8 cellular contexts compared by ENCODE assay signal in genomic region chr2:45860136-45861106, GRCh38.
DNase-seq lines count a peak whose midpoint lies in the region; ATAC-seq and TF ChIP-seq lines count a peak whose summit lies in the region.

No MANE protein-coding gene starts in this region.

- no peaks in the 10 kb centered on the region for H3K36me3 Mint-ChIP-seq in CD8-positive, alpha-beta T cell
- H3K36me3 Mint-ChIP-seq in IgD-negative memory B cell, result peaks cover 1% of the 10 kb centered on the region
- peaks cover 3% of the 10 kb centered on the region for H3K36me3 Mint-ChIP-seq in activated naive CD8-positive, alpha-beta T cell

- 25 to 58% methylated on average over 8 of the region's 8 CpGs for WGBS in sigmoid colon, 2 donors

- peaks cover 41% of the 10 kb centered on the region for H3K4me1 Mint-ChIP-seq in CD8-positive, alpha-beta T cell (ENCODE audit: low read depth)
- peaks cover 21 to 31% (median 22%) of the 10 kb centered on the region in 3 donors for H3K4me1 Mint-ChIP-seq in IgD-negative memory B cell
- H3K4me1 Mint-ChIP-seq in activated naive CD8-positive, alpha-beta T cell (ENCODE audit: low read depth), result peaks cover 45% of the 10 kb centered on the region

- peak overlapping the region; percentile 43 for H3K4me3 ChIP-seq in CD8-positive, alpha-beta T cell (ENCODE audit: low read depth, low read length)
- H3K4me3 ChIP-seq in left ventricle myocardium inferior, result peak overlapping the region; percentile 55
- H3K4me3 ChIP-seq in sigmoid colon, result peak overlapping the region; percentile 15 to 37 (median 31)

- CTCF ChIA-PET in CD8-positive, alpha-beta T cell (lab: Charles Lee), result no interaction called here

- peak overlapping the region; percentile 78 for H3K27ac Mint-ChIP-seq in CD8-positive, alpha-beta T cell
- peak overlapping the region; percentile 49 to 59 (median 51) for H3K27ac Mint-ChIP-seq in IgD-negative memory B cell
- H3K27ac Mint-ChIP-seq in activated naive CD8-positive, alpha-beta T cell, result peak overlapping the region; percentile 79

- H3K4me3 Mint-ChIP-seq in CD8-positive, alpha-beta T cell, result peak overlapping the region; percentile 89
- peak overlapping the region; percentile 50 to 92 (median 85) for H3K4me3 Mint-ChIP-seq in IgD-negative memory B cell
- H3K4me3 Mint-ChIP-seq in activated naive CD8-positive, alpha-beta T cell, result peak overlapping the region; percentile 86

- POLR2A ChIA-PET in CD8-positive, alpha-beta T cell (lab: Charles Lee), result no interaction called here

- TF ChIP-seq CTCF in CD8-positive, alpha-beta T cell (IDR thresholded peaks at IDR 0.05), result no peak
- TF ChIP-seq CTCF in left ventricle myocardium inferior (IDR thresholded peaks at IDR 0.05; ENCODE audit: borderline replicate concordance) (peak; percentile 20), sigmoid colon (IDR thresholded peaks at IDR 0.05) (no peak)

- peak; percentile 64 for ATAC-seq in CD8-positive, alpha-beta T cell
- ATAC-seq in HG03095 (IDR thresholded peaks at IDR 0.05; ENCODE audit: unreplicated experiment), result no peak

- no peaks in the 10 kb centered on the region for H3K27me3 ChIP-seq in CD8-positive, alpha-beta T cell (ENCODE audit: insufficient read depth, low read length)
- H3K27me3 ChIP-seq in left ventricle myocardium inferior (ENCODE audit: low read depth), result no peaks in the 10 kb centered on the region
- no peaks in the 10 kb centered on the region for H3K27me3 ChIP-seq in sigmoid colon

- H3K4me1 ChIP-seq in CD8-positive, alpha-beta T cell (ENCODE audit: insufficient read depth, low read length), result peaks cover 31% of the 10 kb centered on the region
- peaks cover 52% of the 10 kb centered on the region for H3K4me1 ChIP-seq in left ventricle myocardium inferior
- peaks cover 0 to 76% (median 60%) of the 10 kb centered on the region in 4 donors for H3K4me1 ChIP-seq in sigmoid colon

- H3K36me3 ChIP-seq in CD8-positive, alpha-beta T cell (ENCODE audit: insufficient read depth, low read length), result no peaks in the 10 kb centered on the region
- no peaks in the 10 kb centered on the region for H3K36me3 ChIP-seq in left ventricle myocardium inferior
- no peaks in the 10 kb centered on the region for H3K36me3 ChIP-seq in sigmoid colon

- intact Hi-C loops in CD8-positive, alpha-beta T cell (cut with DNase I, micrococcal nuclease), result loop anchor here in 1 of 2 experiments (1.0 kb wide), 1 partner anchor 209 kb away; the partner anchor contains the start of gene PRKCE
- intact Hi-C loops in left ventricle myocardium inferior (cut with micrococcal nuclease), result no loop called here
- intact Hi-C loops in sigmoid colon (cut with DNase I), result no loop called here

- TF ChIP-seq POLR2A in sigmoid colon (IDR thresholded peaks at IDR 0.05), result no peak

- H3K27ac ChIP-seq in CD8-positive, alpha-beta T cell (ENCODE audit: low read depth, low read length), result peak overlapping the region; percentile 35
- H3K27ac ChIP-seq in left ventricle myocardium inferior (replicated peaks) (peak overlapping the region; percentile 74), sigmoid colon (peak overlapping the region; percentile 59 to 76 (median 68))

- no peaks in the 10 kb centered on the region for H3K9me3 Mint-ChIP-seq in CD8-positive, alpha-beta T cell
- H3K9me3 Mint-ChIP-seq in IgD-negative memory B cell, result no peaks in the 10 kb centered on the region
- H3K9me3 Mint-ChIP-seq in activated naive CD8-positive, alpha-beta T cell (ENCODE audit: low read depth), result no peaks in the 10 kb centered on the region

- H3K27me3 Mint-ChIP-seq in CD8-positive, alpha-beta T cell (ENCODE audit: low read depth), result no peaks in the 10 kb centered on the region
- no peaks in the 10 kb centered on the region for H3K27me3 Mint-ChIP-seq in IgD-negative memory B cell
- H3K27me3 Mint-ChIP-seq in activated naive CD8-positive, alpha-beta T cell, result no peaks in the 10 kb centered on the region

- DNase-seq in CD8-positive, alpha-beta T cell, result peak in 3 of 7 experiments; percentile 11 to 54 (median 12)
- peak; percentile 51 for DNase-seq in left ventricle myocardium inferior
- peak; percentile 92 for DNase-seq in sigmoid colon
- no peak for DNase-seq in iPS-NIHi7 (ENCODE audit: extremely low spot score)
- DNase-seq in T1000 (lab: John Stamatoyannopoulos, UW), result no peak

- TF ChIP-seq EP300 in sigmoid colon (IDR thresholded peaks at IDR 0.05), result no peak

- no peaks in the 10 kb centered on the region for H3K9me3 ChIP-seq in CD8-positive, alpha-beta T cell (ENCODE audit: low read length)
- H3K9me3 ChIP-seq in left ventricle myocardium inferior (replicated peaks) (no peaks in the 10 kb centered on the region), sigmoid colon (no peaks in the 10 kb centered on the region)

Comparison
In these comparisons a context has a peak if more than half of its experiments do, and no peak if none do; other contexts are left out.
1. DNase-seq: peak in left ventricle myocardium inferior (single experiment) and sigmoid colon (single experiment); none in iPS-NIHi7 (single experiment) and T1000 (single experiment).
2. Peak in every context shown above with its lines, with median percentiles within 50 percentile points of each other: H3K27ac ChIP-seq, H3K4me3 ChIP-seq, H3K27ac Mint-ChIP-seq and H3K4me3 Mint-ChIP-seq.